Comparison of ENCODE assay signal across 12 cellular contexts in the genomic region with DNA sequence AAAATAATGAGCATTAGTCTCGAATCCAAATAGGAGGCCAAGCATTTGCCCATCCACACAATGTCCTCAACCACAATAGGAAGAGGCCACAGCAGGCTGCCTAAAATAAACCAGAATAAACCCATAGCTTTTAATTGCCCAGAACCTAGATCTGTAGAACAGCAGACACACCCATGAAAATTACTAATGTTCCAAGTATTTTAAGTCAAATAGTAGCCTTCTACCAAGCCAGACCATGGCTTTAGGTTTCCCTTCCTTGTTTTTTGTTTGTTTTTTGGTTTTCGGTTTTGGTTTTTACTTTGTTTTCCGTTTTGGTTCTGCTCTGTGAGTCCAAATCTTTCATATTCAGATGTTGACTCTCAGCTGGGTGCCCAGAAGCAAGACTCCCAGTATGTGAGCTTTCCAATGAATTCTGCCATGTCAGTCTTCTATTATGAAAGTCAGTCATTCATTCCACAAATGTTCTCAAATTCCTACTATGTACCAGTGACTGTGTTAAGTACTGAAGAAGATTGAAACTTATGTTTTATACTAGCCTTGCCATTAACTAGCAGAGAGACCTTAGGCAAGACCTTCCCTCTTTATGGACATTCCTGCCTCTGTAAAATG. TPM values are rescaled to one million over a fixed set of nuclear protein-coding genes. Genes with fewer than 3 reads are reported as not detected.
DNase-seq lines count a peak whose midpoint lies in the region; ATAC-seq lines count a peak whose summit lies in the region.
"Had no signal": no experiment of that assay in that cellular context is flagged by ENCODE, and none has a peak within 500 bp of the region (broad histone marks: within the 10 kb centered on the region; RNA-seq: fewer than 3 reads in every experiment).

No MANE protein-coding gene starts in this region.

- H3K36me3 Mint-ChIP-seq in stimulated activated naive B cell treated with anti-CD40 and anti-IgM and Interleukin-4, amounts not matched to agents 10 μg/mL and 1 μg/mL and 100 μg/mL, for 72 hours = no peaks in the 10 kb centered on the region

- peak; percentile 78 for ATAC-seq in GM19397 (IDR thresholded peaks at IDR 0.05; ENCODE audit: unreplicated experiment)
- peak; percentile 86 for ATAC-seq in HG02885 (IDR thresholded peaks at IDR 0.05; ENCODE audit: poor library complexity, unreplicated experiment)
- ATAC-seq in stimulated activated naive B cell treated with anti-CD40 and anti-IgM and Interleukin-4, amounts not matched to agents 10 μg/mL and 1 μg/mL and 100 μg/mL, for 72 hours (replicated peaks) = no peak
- ATAC-seq: K562 had no signal

- H3K4me1 Mint-ChIP-seq in stimulated activated naive B cell treated with anti-CD40 and anti-IgM and Interleukin-4, amounts not matched to agents 10 μg/mL and 1 μg/mL and 100 μg/mL, for 72 hours = peaks cover 0 to 2% of the 10 kb centered on the region in 2 donors

- H3K9me3 Mint-ChIP-seq in stimulated activated naive B cell treated with anti-CD40 and anti-IgM and Interleukin-4, amounts not matched to agents 10 μg/mL and 1 μg/mL and 100 μg/mL, for 72 hours = no peaks in the 10 kb centered on the region

- peak; percentile 20 for DNase-seq in RPMI8226
- DNase-seq in anterior cingulate cortex (lab: John Stamatoyannopoulos, UW) = no peak
- no peak for DNase-seq in HT-29 (ENCODE audit: low spot score)
- no peak for DNase-seq in NCI-H2107 treated with DMSO at 0.1 percent for 48 hours (lab: John Stamatoyannopoulos, UW; ENCODE audit: unreplicated experiment)
- DNase-seq in stimulated activated naive B cell treated with anti-CD40 and anti-IgM and Interleukin-4, amounts not matched to agents 10 μg/mL and 1 μg/mL and 100 μg/mL, for 72 hours = no peak
- DNase-seq: activated T-cell treated with anti-CD3 and anti-CD28 coated beads for 4 hours, mesendoderm, NCI-H524, T-helper 2 cell had no signal

- peaks cover 0 to 4% of the 10 kb centered on the region in 2 donors for H3K27me3 Mint-ChIP-seq in stimulated activated naive B cell treated with anti-CD40 and anti-IgM and Interleukin-4, amounts not matched to agents 10 μg/mL and 1 μg/mL and 100 μg/mL, for 72 hours

- no peak overlapping the region for H3K27ac Mint-ChIP-seq in stimulated activated naive B cell treated with anti-CD40 and anti-IgM and Interleukin-4, amounts not matched to agents 10 μg/mL and 1 μg/mL and 100 μg/mL, for 72 hours

- H3K4me3 Mint-ChIP-seq in stimulated activated naive B cell treated with anti-CD40 and anti-IgM and Interleukin-4, amounts not matched to agents 10 μg/mL and 1 μg/mL and 100 μg/mL, for 72 hours = no peak overlapping the region

RNA-seq across cellular contexts. Expression of gene BOC, which starts 57.8 kb away (rescaled TPM):
- total RNA-seq in HT-29 (2014; rRNA removed; shearing (Covaris generic)) = not detected in 2 replicates
- total RNA-seq: K562 had no signal

Comparison
In these comparisons a context has a peak if more than half of its experiments do, and no peak if none do; other contexts are left out.
1. ATAC-seq: peak in GM19397 (single experiment) and HG02885 (single experiment); none in stimulated activated naive B cell treated with anti-CD40 and anti-IgM and Interleukin-4, amounts not matched to agents 10 μg/mL and 1 μg/mL and 100 μg/mL, for 72 hours (0 of 2).